ENCODE assay signal across 1 cellular context in the genomic region with DNA sequence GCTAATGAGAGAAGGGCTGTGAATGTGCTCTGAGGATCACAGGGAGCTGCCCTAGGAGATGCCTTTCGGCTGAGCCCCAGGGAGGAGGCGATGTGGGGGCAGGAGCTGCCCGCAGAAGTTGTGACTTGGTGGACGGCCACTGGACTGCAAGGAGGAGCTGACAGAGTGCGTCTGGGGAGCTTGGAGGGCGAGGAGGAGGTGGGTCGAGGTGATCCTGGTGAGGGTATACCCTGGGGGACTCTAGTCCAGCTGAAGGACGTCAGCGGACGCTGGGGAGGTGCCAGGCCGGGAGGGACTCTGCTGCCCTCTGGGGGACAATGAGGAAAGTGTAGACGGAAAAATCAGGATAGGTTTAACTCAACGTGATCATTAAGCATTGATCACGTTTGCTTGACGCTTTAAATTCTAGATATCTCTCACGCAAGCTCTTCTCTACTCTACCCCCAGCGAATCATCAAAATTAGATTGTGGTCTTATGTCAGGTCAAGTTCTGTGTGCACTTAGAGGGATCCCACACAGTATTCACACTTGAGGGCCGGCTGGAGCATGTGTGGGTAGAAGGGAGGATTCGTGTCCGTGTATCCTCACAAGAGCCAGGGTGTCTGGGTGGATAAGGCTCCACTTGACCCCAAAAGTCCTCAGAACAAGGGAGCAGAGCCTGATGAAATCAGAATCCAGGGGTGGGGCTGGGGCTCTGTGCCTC.
TF ChIP-seq lines count a peak whose summit lies in the region.

No MANE protein-coding gene starts in this region.

TF ChIP-seq in SK-N-SH treated with all-trans-retinoic acid at 6 μM for 48 hours, 23 proteins besides CTCF, POLR2A, EP300 and RAD21 (continued from another document):
- TF ChIP-seq, protein P1, sequence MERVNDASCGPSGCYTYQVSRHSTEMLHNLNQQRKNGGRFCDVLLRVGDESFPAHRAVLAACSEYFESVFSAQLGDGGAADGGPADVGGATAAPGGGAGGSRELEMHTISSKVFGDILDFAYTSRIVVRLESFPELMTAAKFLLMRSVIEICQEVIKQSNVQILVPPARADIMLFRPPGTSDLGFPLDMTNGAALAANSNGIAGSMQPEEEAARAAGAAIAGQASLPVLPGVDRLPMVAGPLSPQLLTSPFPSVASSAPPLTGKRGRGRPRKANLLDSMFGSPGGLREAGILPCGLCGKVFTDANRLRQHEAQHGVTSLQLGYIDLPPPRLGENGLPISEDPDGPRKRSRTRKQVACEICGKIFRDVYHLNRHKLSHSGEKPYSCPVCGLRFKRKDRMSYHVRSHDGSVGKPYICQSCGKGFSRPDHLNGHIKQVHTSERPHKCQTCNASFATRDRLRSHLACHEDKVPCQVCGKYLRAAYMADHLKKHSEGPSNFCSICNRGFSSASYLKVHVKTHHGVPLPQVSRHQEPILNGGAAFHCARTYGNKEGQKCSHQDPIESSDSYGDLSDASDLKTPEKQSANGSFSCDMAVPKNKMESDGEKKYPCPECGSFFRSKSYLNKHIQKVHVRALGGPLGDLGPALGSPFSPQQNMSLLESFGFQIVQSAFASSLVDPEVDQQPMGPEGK (CRISPR knock-in tag; IDR thresholded peaks at IDR 0.05; ENCODE audit: borderline replicate concordance), result no peak
- no peak for TF ChIP-seq ZNF8 (CRISPR knock-in tag; IDR thresholded peaks at IDR 0.05)
- TF ChIP-seq ZNF70 (CRISPR knock-in tag; IDR thresholded peaks at IDR 0.05), result no peak
- no peak for TF ChIP-seq RARB (CRISPR knock-in tag; IDR thresholded peaks at IDR 0.05)
- TF ChIP-seq PPARA (CRISPR knock-in tag; IDR thresholded peaks at IDR 0.05; ENCODE audit: borderline replicate concordance), result no peak
- TF ChIP-seq, protein P2, sequence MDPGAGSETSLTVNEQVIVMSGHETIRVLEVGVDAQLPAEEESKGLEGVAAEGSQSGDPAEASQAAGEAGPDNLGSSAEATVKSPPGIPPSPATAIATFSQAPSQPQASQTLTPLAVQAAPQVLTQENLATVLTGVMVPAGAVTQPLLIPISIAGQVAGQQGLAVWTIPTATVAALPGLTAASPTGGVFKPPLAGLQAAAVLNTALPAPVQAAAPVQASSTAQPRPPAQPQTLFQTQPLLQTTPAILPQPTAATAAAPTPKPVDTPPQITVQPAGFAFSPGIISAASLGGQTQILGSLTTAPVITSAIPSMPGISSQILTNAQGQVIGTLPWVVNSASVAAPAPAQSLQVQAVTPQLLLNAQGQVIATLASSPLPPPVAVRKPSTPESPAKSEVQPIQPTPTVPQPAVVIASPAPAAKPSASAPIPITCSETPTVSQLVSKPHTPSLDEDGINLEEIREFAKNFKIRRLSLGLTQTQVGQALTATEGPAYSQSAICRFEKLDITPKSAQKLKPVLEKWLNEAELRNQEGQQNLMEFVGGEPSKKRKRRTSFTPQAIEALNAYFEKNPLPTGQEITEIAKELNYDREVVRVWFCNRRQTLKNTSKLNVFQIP (CRISPR knock-in tag; IDR thresholded peaks at IDR 0.05; ENCODE audit: borderline replicate concordance, low read depth), result no peak
